20 cellular contexts compared by ENCODE assay signal in genomic region chr7:44057181-44057848, GRCh38. TPM values are rescaled to one million over a fixed set of nuclear protein-coding genes. Genes with fewer than 3 reads are reported as not detected.
A peak's percentile ranks its signal among the peaks of the same experiment; 100 is the strongest.
DNase-seq lines count a peak whose midpoint lies in the region; ATAC-seq, FAIRE-seq and TF ChIP-seq lines count a peak whose summit lies in the region.
"Had no signal": no experiment of that assay in that cellular context is flagged by ENCODE, and none has a peak within 500 bp of the region (broad histone marks: within the 10 kb centered on the region; RNA-seq: fewer than 3 reads in every experiment).

No MANE protein-coding gene starts in this region.

- peak overlapping the region in 1 of 4 donors; percentile 79 for H3K27ac ChIP-seq in Peyer's patch
- no peak overlapping the region for H3K27ac ChIP-seq in kidney (ENCODE audit: low read depth in 2 of 2, low read length in 2 of 2)

- H3K4me3 Mint-ChIP-seq in stimulated activated naive B cell treated with anti-CD40 and anti-IgM and Interleukin-4, amounts not matched to agents 10 μg/mL and 1 μg/mL and 100 μg/mL, for 72 hours = peak overlapping the region; percentile 65 to 74

- no peaks in the 10 kb centered on the region for H3K9me3 Mint-ChIP-seq in stimulated activated naive B cell treated with anti-CD40 and anti-IgM and Interleukin-4, amounts not matched to agents 10 μg/mL and 1 μg/mL and 100 μg/mL, for 72 hours

- intact Hi-C loops in kidney (cut with DNase I) = no loop called here

- H3K36me3 Mint-ChIP-seq in stimulated activated naive B cell treated with anti-CD40 and anti-IgM and Interleukin-4, amounts not matched to agents 10 μg/mL and 1 μg/mL and 100 μg/mL, for 72 hours = peaks cover 65 to 81% of the 10 kb centered on the region in 2 donors

- H3K36me3 ChIP-seq in Peyer's patch = peaks cover 0 to 96% (median 0%) of the 10 kb centered on the region in 3 donors
- H3K36me3 ChIP-seq in kidney (ENCODE audit: control insufficient read depth in 1 of 2, insufficient read depth in 2 of 2, low read length in 2 of 2) = peaks cover 43 to 50% of the 10 kb centered on the region in 2 donors

- peak; percentile 50 for DNase-seq in activated effector memory CD4-positive, alpha-beta T cell treated with anti-CD3 and anti-CD28 coated beads, Interleukin-2, amount 50 U/mL, for 16 hours
- DNase-seq in activated effector memory CD4-positive, alpha-beta T cell treated with Interleukin-2 at 50 U/mL for 16 hours = no peak
- DNase-seq in Peyer's patch (peak in 2 of 3 donors; percentile 12 to 42), kidney (peak; percentile 43), SIG-M5 (lab: John Stamatoyannopoulos, UW) (no peak), DMS114 treated with DMSO at 0.1 percent for 48 hours (lab: John Stamatoyannopoulos, UW; ENCODE audit: unreplicated experiment) (no peak)
- DNase-seq in stimulated activated naive B cell treated with anti-CD40 and anti-IgM and Interleukin-4, amounts not matched to agents 10 μg/mL and 1 μg/mL and 100 μg/mL, for 72 hours = no peak
- DNase-seq: ACHN; COR-L47; hypothalamus; Kasumi-1; NCI-H1417; SK-N-SH; stimulated activated naive CD4-positive, alpha-beta T cell; trophoblast cell had no signal

- no peak for FAIRE-seq in kidney (lab: Jason Lieb, UNC)
- FAIRE-seq: endometrium had no signal

- H3K27me3 ChIP-seq in Peyer's patch = no peaks in the 10 kb centered on the region

- no peaks in the 10 kb centered on the region for H3K27me3 Mint-ChIP-seq in stimulated activated naive B cell treated with anti-CD40 and anti-IgM and Interleukin-4, amounts not matched to agents 10 μg/mL and 1 μg/mL and 100 μg/mL, for 72 hours

- TF ChIP-seq CTCF in Peyer's patch (IDR thresholded peaks at IDR 0.05) (no peak), kidney (IDR thresholded peaks at IDR 0.05; ENCODE audit: borderline replicate concordance, extremely low read depth, insufficient read depth) (no peak)

- H3K9me3 ChIP-seq in Peyer's patch (no peaks in the 10 kb centered on the region), kidney (ENCODE audit: control insufficient read depth in 1 of 2, low read length in 2 of 2) (no peaks in the 10 kb centered on the region)
- H3K9me3 ChIP-seq: SK-N-SH had no signal

- ATAC-seq in stimulated activated naive B cell treated with anti-CD40 and anti-IgM and Interleukin-4, amounts not matched to agents 10 μg/mL and 1 μg/mL and 100 μg/mL, for 72 hours (replicated peaks) = no peak
- ATAC-seq in GM21528 (IDR thresholded peaks at IDR 0.05; ENCODE audit: low FRiP score, unreplicated experiment) = no peak
- ATAC-seq: HCT116 had no signal

- no peak for TF ChIP-seq POLR2A in Peyer's patch (IDR thresholded peaks at IDR 0.05)

- H3K4me1 Mint-ChIP-seq in stimulated activated naive B cell treated with anti-CD40 and anti-IgM and Interleukin-4, amounts not matched to agents 10 μg/mL and 1 μg/mL and 100 μg/mL, for 72 hours = peaks cover 49 to 87% of the 10 kb centered on the region in 2 donors

- peak overlapping the region; percentile 99 for H3K27ac Mint-ChIP-seq in stimulated activated naive B cell treated with anti-CD40 and anti-IgM and Interleukin-4, amounts not matched to agents 10 μg/mL and 1 μg/mL and 100 μg/mL, for 72 hours

- no peak overlapping the region for H3K9ac ChIP-seq in kidney (ENCODE audit: low read length in 2 of 2)
- H3K9ac ChIP-seq: SK-N-SH had no signal

- H3K4me3 ChIP-seq in Peyer's patch (no peak overlapping the region), kidney (ENCODE audit: low read length in 2 of 2) (no peak overlapping the region)

- H3K4me1 ChIP-seq in Peyer's patch (peaks cover 0 to 21% (median 0%) of the 10 kb centered on the region in 4 donors), kidney (ENCODE audit: control insufficient read depth in 1 of 2, insufficient read depth in 1 of 2, low read depth in 1 of 2, low read length in 2 of 2) (peaks cover under 1 to 2% of the 10 kb centered on the region in 2 donors)

RNA-seq across cellular contexts. Expression of gene PGAM2, which starts 8.1 kb away (rescaled TPM):
- total RNA-seq in Peyer's patch (1 to 10 TPM in 2 of 4 donors, not detected in 2; 1.2 to 4.1 TPM), kidney (2.1 TPM)
- polyA plus RNA-seq in kidney (ENCODE audit: insufficient read depth, low read depth, low replicate concordance) = 37.7 TPM

RNA-seq across cellular contexts. Expression of gene DBNL, which starts 12.8 kb away (rescaled TPM):
- total RNA-seq in Peyer's patch (100 to 1,000 TPM; 100 to 303 (median 111) TPM), kidney (103 TPM)
- polyA plus RNA-seq in kidney (ENCODE audit: insufficient read depth, low read depth, low replicate concordance) = 85.9 TPM

RNA-seq across cellular contexts. Expression of gene POLM, which starts 25.0 kb away (rescaled TPM):
- total RNA-seq in Peyer's patch (100 to 1,000 TPM in 2 of 4 donors, 10 to 100 TPM in 2; 49.5 to 150 (median 90.8) TPM), kidney (41.4 TPM)
- 16.3 TPM for polyA plus RNA-seq in kidney (ENCODE audit: insufficient read depth, low read depth, low replicate concordance)

RNA-seq across cellular contexts. Expression of gene AEBP1, which starts 46.8 kb away (rescaled TPM):
- total RNA-seq in Peyer's patch (100 to 1,000 TPM in 1 of 4 donors, 10 to 100 TPM in 3; 20.1 to 127 (median 58.0) TPM), kidney (164 TPM)
- 89.4 TPM for polyA plus RNA-seq in kidney (ENCODE audit: insufficient read depth, low read depth, low replicate concordance)

RNA-seq across cellular contexts. Expression of gene SPDYE1, which starts 59.6 kb away (rescaled TPM):
- total RNA-seq in Peyer's patch (not detected), kidney (not detected)
- polyA plus RNA-seq in kidney (ENCODE audit: insufficient read depth, low read depth, low replicate concordance) = not detected
- total RNA-seq: aorta, fibroblast of villous mesenchyme had no signal
- polyA plus RNA-seq: SK-N-SH had no signal

Comparison
In these comparisons a context has a peak if more than half of its experiments do, and no peak if none do; other contexts are left out.
1. DNase-seq: peak in activated effector memory CD4-positive, alpha-beta T cell treated with anti-CD3 and anti-CD28 coated beads, Interleukin-2, amount 50 U/mL, for 16 hours (single experiment), Peyer's patch (2 of 3) and kidney (single experiment); none in activated effector memory CD4-positive, alpha-beta T cell treated with Interleukin-2 at 50 U/mL for 16 hours (single experiment), stimulated activated naive B cell treated with anti-CD40 and anti-IgM and Interleukin-4, amounts not matched to agents 10 μg/mL and 1 μg/mL and 100 μg/mL, for 72 hours (single experiment), SIG-M5 (single experiment) and DMS114 treated with DMSO at 0.1 percent for 48 hours (single experiment).